ENCODE assay signal across 17 cellular contexts in genomic region chr12:8057291-8057690, GRCh38.
"Had no signal": no experiment of that assay in that cellular context is flagged by ENCODE, and none has a peak within 500 bp of the region (broad histone marks: within the 10 kb centered on the region; RNA-seq: fewer than 3 reads in every experiment).

No MANE protein-coding gene starts in this region.

- H3K4me3 Mint-ChIP-seq: activated naive CD4-positive, alpha-beta T cell treated with anti-CD3 and anti-CD28 coated beads, Interleukin-2, amount 10 ng/mL, durations not matched to agents 7 days and 5 days; central memory CD8-positive, alpha-beta T cell; memory B cell; nephron had no signal

- H3K27me3 ChIP-seq: brain microvascular endothelial cell, gastrocnemius medialis, heart right ventricle, left lung, right atrium auricular region, transverse colon had no signal

- H3K4me1 ChIP-seq: gastrocnemius medialis, transverse colon had no signal

- H3K27ac Mint-ChIP-seq: activated naive CD4-positive, alpha-beta T cell treated with anti-CD3 and anti-CD28 coated beads, Interleukin-2, amount 10 ng/mL, durations not matched to agents 7 days and 5 days; memory B cell; nephron had no signal

- H3K9me3 ChIP-seq: gastrocnemius medialis, heart right ventricle, left lung, right atrium auricular region, transverse colon had no signal

- H3K4me3 ChIP-seq: gastrocnemius medialis, heart right ventricle, right atrium auricular region, transverse colon had no signal

- H3K27ac ChIP-seq: brain microvascular endothelial cell, gastrocnemius medialis, right atrium auricular region had no signal

- H3K27me3 Mint-ChIP-seq: activated naive CD4-positive, alpha-beta T cell treated with anti-CD3 and anti-CD28 coated beads, Interleukin-2, amount 10 ng/mL, durations not matched to agents 7 days and 5 days; central memory CD8-positive, alpha-beta T cell had no signal

- H3K9me3 Mint-ChIP-seq: activated naive CD4-positive, alpha-beta T cell treated with anti-CD3 and anti-CD28 coated beads, Interleukin-2, amount 10 ng/mL, durations not matched to agents 7 days and 5 days; central memory CD8-positive, alpha-beta T cell; memory B cell; nephron had no signal

- H3K4me1 Mint-ChIP-seq: activated naive CD4-positive, alpha-beta T cell treated with anti-CD3 and anti-CD28 coated beads, Interleukin-2, amount 10 ng/mL, durations not matched to agents 7 days and 5 days; central memory CD8-positive, alpha-beta T cell; nephron had no signal

- DNase-seq: activated CD4-positive, CD25-positive, alpha-beta regulatory T cell treated with anti-CD3 and anti-CD28 coated beads, Interleukin-2, amount 50 U/mL, for 72 hours; activated naive CD4-positive, alpha-beta T cell treated with anti-CD3 and anti-CD28 coated beads, Interleukin-2, amount 10 ng/mL, durations not matched to agents 7 days and 5 days; activated T-cell treated with anti-CD3 and anti-CD28 coated beads for 4 hours; anterior cingulate cortex; brain microvascular endothelial cell; effector memory CD4-positive, alpha-beta T cell; gastrocnemius medialis; heart right ventricle; left lung; occipital lobe; stimulated activated CD4-positive, alpha-beta T cell treated with anti-CD3 and anti-CD28 coated beads, Interleukin-4, amount 100 ng/mL, for 24 hours; stimulated activated naive CD4-positive, alpha-beta T cell treated with Interleukin-2 at 50 U/mL for 16 hours; transverse colon had no signal
